Comparison of ENCODE assay signal across 9 cellular contexts in the genomic region with DNA sequence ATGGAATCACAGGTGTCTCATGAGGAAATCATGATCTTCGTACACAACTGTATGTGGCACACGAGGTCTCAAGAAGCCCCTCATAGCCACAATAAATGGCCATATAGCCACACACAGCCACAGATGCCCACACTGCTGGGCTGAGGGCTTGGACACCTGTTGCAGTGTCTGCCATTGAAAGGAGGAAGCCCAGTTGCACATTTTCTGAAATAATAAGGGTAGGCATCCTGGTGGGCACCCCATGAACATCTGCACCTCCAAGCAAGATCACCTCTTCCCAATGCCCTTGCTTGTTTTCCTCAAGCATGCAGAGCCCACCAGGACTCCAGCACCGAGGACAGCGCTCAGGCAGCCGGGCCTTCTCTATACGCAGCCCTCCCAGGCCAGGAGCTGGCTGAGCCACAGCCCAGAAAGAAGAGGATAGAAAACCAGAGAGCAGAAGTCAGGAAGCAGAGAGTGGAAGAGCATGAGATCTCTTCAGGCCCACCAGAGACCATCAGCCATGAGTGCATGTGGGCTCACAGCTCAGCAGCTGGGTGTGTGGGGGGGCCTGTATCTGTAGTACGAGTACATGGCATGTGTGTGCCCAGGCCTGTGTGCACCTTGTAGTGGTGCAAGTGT. TPM values are rescaled to one million over a fixed set of nuclear protein-coding genes. Genes with fewer than 3 reads are reported as not detected.
DNase-seq lines count a peak whose midpoint lies in the region; ATAC-seq, FAIRE-seq and TF ChIP-seq lines count a peak whose summit lies in the region.
"Had no signal": no experiment of that assay in that cellular context is flagged by ENCODE, and none has a peak within 500 bp of the region (broad histone marks: within the 10 kb centered on the region; RNA-seq: fewer than 3 reads in every experiment).

No MANE protein-coding gene starts in this region.

- H3K4me1 Mint-ChIP-seq in Calu3 (ENCODE audit: low read depth, unreplicated experiment), result no peaks in the 10 kb centered on the region

- intact Hi-C loops in Calu3 (cut with micrococcal nuclease; ENCODE audit: unreplicated experiment), result loop anchor here (10.0 kb wide), 1 partner anchor 1258 kb away; no protein-coding TSS in a partner anchor
- intact Hi-C loops in mammary epithelial cell (cut with micrococcal nuclease), result no loop called here
- intact Hi-C loops in HepG2 (cut with micrococcal nuclease; ENCODE audit: unreplicated experiment), result no loop called here

- H3K27me3 ChIP-seq in OCI-LY1 (ENCODE audit: insufficient read depth, low read length) (0 out of 2 replicates have a peak, but pooled peaks cover 4% of the 10 kb centered on the region), mammary epithelial cell (ENCODE audit: insufficient read depth, low read length) (peaks cover 7% of the 10 kb centered on the region), HepG2 (ENCODE audit: control insufficient read depth in 1 of 2, insufficient read depth in 2 of 2, low read length in 2 of 2) (peaks cover 11 to 34% of the 10 kb centered on the region in 2 experiments; a peak in 3 of 5 replicates), gastroesophageal sphincter (peaks cover 36% of the 10 kb centered on the region)

- no peak overlapping the region for H3K27ac Mint-ChIP-seq in Calu3 (ENCODE audit: unreplicated experiment)

- H3K4me1 ChIP-seq in OCI-LY1 (ENCODE audit: insufficient read depth, low read length, severe bottlenecking) (no peaks in the 10 kb centered on the region), mammary epithelial cell (ENCODE audit: insufficient read depth, low read length) (peaks cover 17% of the 10 kb centered on the region), HepG2 (ENCODE audit: insufficient read depth, low read length) (peaks cover 26% of the 10 kb centered on the region), gastroesophageal sphincter (peaks cover 0 to 26% (median 8%) of the 10 kb centered on the region in 3 donors)

- H3K9me3 Mint-ChIP-seq in Calu3 (ENCODE audit: low read depth, unreplicated experiment), result no peaks in the 10 kb centered on the region

- no peak overlapping the region for H3K27ac ChIP-seq in OCI-LY1 (ENCODE audit: low read depth, low read length, poor library complexity, severe bottlenecking)
- H3K27ac ChIP-seq in mammary epithelial cell (ENCODE audit: insufficient read depth, low read depth, low read length), result no peak overlapping the region
- H3K27ac ChIP-seq in HepG2 (ENCODE audit: extremely low read length, insufficient read depth, low read length), result no peak overlapping the region
- no peak overlapping the region for H3K27ac ChIP-seq in gastroesophageal sphincter

- in situ Hi-C loops in mammary epithelial cell (cut with MboI; ENCODE audit: low sequenced_read_pairs in 2 of 2), result loop anchor here in 1 of 2 donors (25.0 kb wide), 1 partner anchor 200 kb away; no protein-coding TSS in a partner anchor
- in situ Hi-C loops in HepG2 (cut with HindIII; ENCODE audit: extremely low pct_ligation_motif_present, low pct_unique_long_range_greater_than_20kb), result loop anchor here (25.0 kb wide), 1 partner anchor 575 kb away; no protein-coding TSS in a partner anchor

- WGBS in mammary epithelial cell (ENCODE audit: low coverage, missing lambda C conversion rate), result 90% methylated on average over 3 of the region's 7 CpGs
- 9% methylated on average over 4 of the region's 7 CpGs for WGBS in HepG2 (ENCODE audit: low lambda C conversion rate)
- 100% methylated on average over 1 of the region's 7 CpGs for WGBS in gastroesophageal sphincter (ENCODE audit: low coverage in 1 of 2), 2 donors

- H3K9ac ChIP-seq in OCI-LY1 (ENCODE audit: low read length), result no peak overlapping the region
- H3K9ac ChIP-seq in mammary epithelial cell (ENCODE audit: insufficient read depth, low read length), result no peak overlapping the region
- no peak overlapping the region for H3K9ac ChIP-seq in HepG2 (ENCODE audit: insufficient read depth, low read depth, low read length)

- H3F3A ChIP-seq in OCI-LY1 (ENCODE audit: insufficient read depth, low read length), result no peaks in the 10 kb centered on the region

- TF ChIP-seq CTCF in Calu3 (IDR thresholded peaks at IDR 0.05; ENCODE audit: unreplicated experiment) (no peak), OCI-LY1 (IDR thresholded peaks at IDR 0.05; ENCODE audit: low read length) (no peak), mammary epithelial cell (conservative IDR thresholded peaks at IDR 0.05 in 1 of 2, IDR thresholded peaks at IDR 0.05 in 1 of 2; ENCODE audit: extremely low read depth in 1 of 2, insufficient read depth in 1 of 2, low read depth in 1 of 2, low read length in 2 of 2) (no peak), HepG2 (CRISPR knock-in tag; IDR thresholded peaks at IDR 0.05) (no peak), gastroesophageal sphincter (IDR thresholded peaks at IDR 0.05) (no peak)

- no peak for TF ChIP-seq EP300 in HepG2 (IDR thresholded peaks at IDR 0.05; ENCODE audit: low read depth in 2 of 2, low read length in 2 of 2)
- TF ChIP-seq EP300 in HepG2 (CRISPR knock-in tag; IDR thresholded peaks at IDR 0.05; ENCODE audit: borderline replicate concordance), result no peak
- TF ChIP-seq EP300 in gastroesophageal sphincter (IDR thresholded peaks at IDR 0.05), result no peak

- BruUV-seq in Calu3 (replicated peaks; lab: Mats Ljungman, UMichigan) (no TSS peak), mammary epithelial cell (replicated peaks; lab: Mats Ljungman, UMichigan) (no TSS peak), HepG2 (replicated peaks; lab: Mats Ljungman, UMichigan) (no TSS peak)

- H3K36me3 ChIP-seq in OCI-LY1 (ENCODE audit: insufficient read depth, low read length) (no peaks in the 10 kb centered on the region), mammary epithelial cell (ENCODE audit: insufficient read depth, low read length) (no peaks in the 10 kb centered on the region), HepG2 (replicated peaks in 1 of 2; ENCODE audit: control insufficient read depth in 1 of 2, insufficient read depth in 2 of 2, low read length in 2 of 2) (no peaks in the 10 kb centered on the region), gastroesophageal sphincter (no peaks in the 10 kb centered on the region)

- no peak for TF ChIP-seq POLR2A in HepG2 (IDR thresholded peaks at IDR 0.05; ENCODE audit: insufficient read depth in 1 of 2, low read depth in 2 of 2, low read length in 2 of 2)
- no peak for TF ChIP-seq POLR2A in gastroesophageal sphincter (IDR thresholded peaks at IDR 0.05)

- no peak overlapping the region for H2AFZ ChIP-seq in OCI-LY1 (ENCODE audit: low read length)
- no peak overlapping the region for H2AFZ ChIP-seq in mammary epithelial cell (ENCODE audit: low read depth, low read length)
- H2AFZ ChIP-seq in HepG2 (ENCODE audit: low read length), result no peak overlapping the region

- peak overlapping the region; percentile 67 for H3K4me3 Mint-ChIP-seq in Calu3 (ENCODE audit: low read depth, unreplicated experiment)

- H4K20me1 ChIP-seq in OCI-LY1 (ENCODE audit: insufficient read depth, low read length) (no peaks in the 10 kb centered on the region), mammary epithelial cell (ENCODE audit: insufficient read depth, low read length) (no peaks in the 10 kb centered on the region), HepG2 (ENCODE audit: insufficient read depth, low read length) (no peaks in the 10 kb centered on the region)

- FAIRE-seq in HepG2 (lab: Jason Lieb, UNC), result no peak

- no peaks in the 10 kb centered on the region for H3K79me2 ChIP-seq in OCI-LY1 (ENCODE audit: insufficient read depth, low read length)
- H3K79me2 ChIP-seq in mammary epithelial cell (ENCODE audit: insufficient read depth, low read length), result no peaks in the 10 kb centered on the region
- H3K79me2 ChIP-seq in HepG2 (ENCODE audit: insufficient read depth, low read length), result no peaks in the 10 kb centered on the region

- dilution Hi-C loops in mammary epithelial cell (cut with HindIII; ENCODE audit: low sequenced_read_pairs), result no loop called here

- 0 out of 2 replicates have a peak overlapping the region, but pooled peaks have one; percentile 74 for H3K4me2 ChIP-seq in OCI-LY1 (ENCODE audit: low read length)
- no peak overlapping the region for H3K4me2 ChIP-seq in mammary epithelial cell (ENCODE audit: insufficient read depth, low read depth, low read length)
- peak overlapping the region; percentile 80; the same call in 1 of the 2 replicates for H3K4me2 ChIP-seq in HepG2 (ENCODE audit: low read depth, low read length)

- no peak for TF ChIP-seq RAD21 in HepG2 (CRISPR knock-in tag; IDR thresholded peaks at IDR 0.05)

- DNase-seq in Calu3 (no peak), mammary epithelial cell (peak; percentile 39), HepG2 (ENCODE audit: low spot score) (peak; percentile 51), pons (ENCODE audit: low spot score) (no peak)
- no peak for DNase-seq in effector CD4-positive, alpha-beta T cell

- no peak overlapping the region for H3K4me3 ChIP-seq in OCI-LY1 (ENCODE audit: low read depth, low read length, poor library complexity, severe bottlenecking)
- no peak overlapping the region for H3K4me3 ChIP-seq in mammary epithelial cell (replicated peaks in 1 of 3; ENCODE audit: insufficient read depth in 1 of 3, low read depth in 2 of 3, low read length in 3 of 3)
- no peak overlapping the region; a peak in 1 of 6 replicates for H3K4me3 ChIP-seq in HepG2 (replicated peaks in 1 of 3; ENCODE audit: insufficient read depth in 1 of 3, low read depth in 2 of 3, low read length in 3 of 3)
- H3K4me3 ChIP-seq in gastroesophageal sphincter, result no peak overlapping the region

- H3K9me2 ChIP-seq in OCI-LY1 (ENCODE audit: low read depth, low read length), result no peaks in the 10 kb centered on the region

- ATAC-seq in HepG2, result peak; percentile 85
- ATAC-seq in GM19328 (IDR thresholded peaks at IDR 0.05; ENCODE audit: unreplicated experiment), result no peak
- no peak for ATAC-seq in gastroesophageal sphincter

- H3K27me3 Mint-ChIP-seq in Calu3 (ENCODE audit: unreplicated experiment), result peaks cover 74% of the 10 kb centered on the region

- CTCF ChIA-PET in Calu3 (lab: Charles Lee) (interaction anchor here (1.5 kb wide), 1 partner anchor 10 kb away, joined by 3 read pairs; no protein-coding TSS in a partner anchor), mammary epithelial cell (lab: Charles Lee; ENCODE audit: low non-redundant PET) (no interaction called here), HepG2 (lab: Yijun Ruan, JAX; ENCODE audit: low intra/inter-chr PET ratio, low total read pairs) (no interaction called here)

- POLR2A ChIA-PET in HepG2 (lab: Yijun Ruan, JAX), result interaction anchor here (0.7 to 2.5 kb wide), 3 partner anchors 9 to 215 kb away, joined by 3 to 9 read pairs (median 5); partner anchors contain the start of gene FNIP1

- H3K36me3 Mint-ChIP-seq in Calu3 (ENCODE audit: insufficient read depth, unreplicated experiment), result peaks cover 11% of the 10 kb centered on the region

- H3K9me3 ChIP-seq in OCI-LY1 (ENCODE audit: low read length) (no peaks in the 10 kb centered on the region), mammary epithelial cell (replicated peaks; ENCODE audit: insufficient read depth, low read length) (no peaks in the 10 kb centered on the region), HepG2 (ENCODE audit: low read length) (no peaks in the 10 kb centered on the region), gastroesophageal sphincter (no peaks in the 10 kb centered on the region)

RNA-seq across cellular contexts. Expression of gene ACSL6, which starts 1.0 kb away (rescaled TPM):
- total RNA-seq in Calu3 (2022) (0.24 and 0.86 TPM in 2 replicates), mammary epithelial cell (under 1 TPM in 1 of 2 donors, not detected in 1; 0.33 TPM), HepG2 (2016; rRNA removed; fragmentation: Illumina TruSeq; extraction: Trizol) (2.5 and 3.7 TPM in 2 replicates), gastroesophageal sphincter (1 to 10 TPM; 1.3 to 3.6 (median 2.6) TPM)
- polyA plus RNA-seq in mammary epithelial cell (0.10 TPM), HepG2 (2011; rRNA removed) (3.8 and 8.3 TPM in 2 replicates)
- polyA minus RNA-seq in mammary epithelial cell, result not detected
- 0.40 and 0.71 TPM in 2 replicates for total RNA-seq in HepG2 (2016; cell fraction: cytosol; rRNA removed; fragmentation: Illumina TruSeq; extraction: Trizol; ENCODE audit: low read depth)
- total RNA-seq in HepG2 (2016; cell fraction: insoluble cytoplasmic fraction; rRNA removed; fragmentation: Illumina TruSeq; extraction: Trizol), result 2.5 and 3.7 TPM in 2 replicates
- total RNA-seq in HepG2 (2016; cell fraction: membrane; rRNA removed; fragmentation: Illumina TruSeq; extraction: Trizol), result 1.2 and 1.4 TPM in 2 replicates
- 7.7 and 9.1 TPM in 2 replicates for total RNA-seq in HepG2 (2016; cell fraction: nucleus; rRNA removed; fragmentation: Illumina TruSeq; extraction: Trizol)
- 1.2 and 1.9 TPM in 2 replicates for polyA plus RNA-seq in HepG2 (2011; cell fraction: cytosol; rRNA removed)
- 34.1 and 36.0 TPM in 2 replicates for polyA plus RNA-seq in HepG2 (2011; cell fraction: nucleus; rRNA removed)
- polyA plus RNA-seq in HepG2 (2012), result 2.4 and 4.2 TPM in 2 replicates
- polyA plus RNA-seq in HepG2 (2016; cell fraction: cytosol; fragmentation: Illumina TruSeq; extraction: Trizol; ENCODE audit: low read depth), result 0.34 and 0.45 TPM in 2 replicates
- polyA plus RNA-seq in HepG2 (2016; cell fraction: insoluble cytoplasmic fraction; fragmentation: Illumina TruSeq; extraction: Trizol; ENCODE audit: low read depth), result 1.7 and 2.1 TPM in 2 replicates
- 0.49 and 0.72 TPM in 2 replicates for polyA plus RNA-seq in HepG2 (2016; cell fraction: membrane; fragmentation: Illumina TruSeq; extraction: Trizol; ENCODE audit: low read depth)
- polyA plus RNA-seq in HepG2 (2016; cell fraction: nucleus; fragmentation: Illumina TruSeq; extraction: Trizol; ENCODE audit: insufficient read depth, low read depth), result 7.7 and 7.8 TPM in 2 replicates
- 0.35 and 13.5 TPM in 2 replicates for polyA minus RNA-seq in HepG2 (2011; rRNA and poly(A)+ RNA removed; ENCODE audit: low replicate concordance)
- 0.88 and 2.8 TPM in 2 replicates for polyA minus RNA-seq in HepG2 (2011; cell fraction: cytosol; rRNA and poly(A)+ RNA removed)
- 11.3 and 17.3 TPM in 2 replicates for polyA minus RNA-seq in HepG2 (2011; cell fraction: nucleus; rRNA and poly(A)+ RNA removed)

RNA-seq across cellular contexts. Expression of gene IL3, which starts 48.0 kb away (rescaled TPM):
- not detected in 2 replicates for total RNA-seq in Calu3 (2022)
- not detected for total RNA-seq in mammary epithelial cell
- not detected for polyA plus RNA-seq in mammary epithelial cell
- polyA minus RNA-seq in mammary epithelial cell, result not detected
- total RNA-seq in HepG2 (2016; rRNA removed; fragmentation: Illumina TruSeq; extraction: Trizol), result not detected in 2 replicates
- total RNA-seq in HepG2 (2016; cell fraction: cytosol; rRNA removed; fragmentation: Illumina TruSeq; extraction: Trizol; ENCODE audit: low read depth), result not detected in 2 replicates
- total RNA-seq in HepG2 (2016; cell fraction: insoluble cytoplasmic fraction; rRNA removed; fragmentation: Illumina TruSeq; extraction: Trizol), result not detected in 2 replicates
- not detected in 2 replicates for total RNA-seq in HepG2 (2016; cell fraction: membrane; rRNA removed; fragmentation: Illumina TruSeq; extraction: Trizol)
- not detected in 2 replicates for total RNA-seq in HepG2 (2016; cell fraction: nucleus; rRNA removed; fragmentation: Illumina TruSeq; extraction: Trizol)
- not detected in 2 replicates for polyA plus RNA-seq in HepG2 (2011; rRNA removed)
- polyA plus RNA-seq in HepG2 (2011; cell fraction: cytosol; rRNA removed), result not detected in 2 replicates
- polyA plus RNA-seq in HepG2 (2011; cell fraction: nucleus; rRNA removed), result not detected in 2 replicates
- polyA plus RNA-seq in HepG2 (2012), result not detected in 2 replicates
- polyA plus RNA-seq in HepG2 (2016; cell fraction: cytosol; fragmentation: Illumina TruSeq; extraction: Trizol; ENCODE audit: low read depth), result not detected in 2 replicates
- not detected in 2 replicates for polyA plus RNA-seq in HepG2 (2016; cell fraction: insoluble cytoplasmic fraction; fragmentation: Illumina TruSeq; extraction: Trizol; ENCODE audit: low read depth)
- polyA plus RNA-seq in HepG2 (2016; cell fraction: membrane; fragmentation: Illumina TruSeq; extraction: Trizol; ENCODE audit: low read depth), result not detected in 2 replicates
- not detected in 2 replicates for polyA plus RNA-seq in HepG2 (2016; cell fraction: nucleus; fragmentation: Illumina TruSeq; extraction: Trizol; ENCODE audit: insufficient read depth, low read depth)
- polyA minus RNA-seq in HepG2 (2011; rRNA and poly(A)+ RNA removed; ENCODE audit: low replicate concordance), result not detected in 2 replicates
- polyA minus RNA-seq in HepG2 (2011; cell fraction: cytosol; rRNA and poly(A)+ RNA removed), result not detected in 2 replicates
- polyA minus RNA-seq in HepG2 (2011; cell fraction: nucleus; rRNA and poly(A)+ RNA removed), result not detected in 2 replicates
- total RNA-seq in gastroesophageal sphincter, result not detected
- total RNA-seq: subcutaneous adipose tissue had no signal

Comparison
In these comparisons a context has a peak if more than half of its experiments do, and no peak if none do; other contexts are left out.
1. DNase-seq: peak in mammary epithelial cell (single experiment) and HepG2 (single experiment); none in Calu3 (single experiment), pons (single experiment) and effector CD4-positive, alpha-beta T cell (single experiment).